Comparison of ENCODE assay signal across 10 cellular contexts in genomic region chr22:39254122-39254521, GRCh38. TPM values are rescaled to one million over a fixed set of nuclear protein-coding genes. Genes with fewer than 3 reads are reported as not detected.
A peak's percentile ranks its signal among the peaks of the same experiment; 100 is the strongest.
DNase-seq lines count a peak whose midpoint lies in the region; FAIRE-seq and TF ChIP-seq lines count a peak whose summit lies in the region.
"Had no signal": no experiment of that assay in that cellular context is flagged by ENCODE, and none has a peak within 500 bp of the region (broad histone marks: within the 10 kb centered on the region; RNA-seq: fewer than 3 reads in every experiment).

No MANE protein-coding gene starts in this region.

- no peak for TF ChIP-seq POLR2A in breast epithelium (IDR thresholded peaks at IDR 0.05)

- peak overlapping the region; percentile 60 for H3K4me2 ChIP-seq in MM.1S (ENCODE audit: low read depth, low read length)
- H3K4me2 ChIP-seq in keratinocyte (ENCODE audit: control insufficient read depth, extremely low read depth, insufficient read depth, low read depth, low read length) = peak overlapping the region; percentile 89

- H3K4me1 ChIP-seq in MM.1S (ENCODE audit: low read length) = peaks cover 43% of the 10 kb centered on the region
- H3K4me1 ChIP-seq in keratinocyte (ENCODE audit: control insufficient read depth, extremely low read depth, insufficient read depth, low read length) = peaks cover 33% of the 10 kb centered on the region
- peaks cover 4 to 46% (median 20%) of the 10 kb centered on the region in 5 donors for H3K4me1 ChIP-seq in subcutaneous abdominal adipose tissue (ENCODE audit: control insufficient read depth in 5 of 5, insufficient read depth in 5 of 5, low read length in 5 of 5)
- H3K4me1 ChIP-seq in breast epithelium = peaks cover 0 to 13% of the 10 kb centered on the region in 2 donors

- H3K9me3 ChIP-seq in MM.1S (replicated peaks; ENCODE audit: insufficient read depth, low read length) (no peaks in the 10 kb centered on the region), keratinocyte (ENCODE audit: control insufficient read depth, low read depth, low read length) (no peaks in the 10 kb centered on the region), subcutaneous abdominal adipose tissue (ENCODE audit: control insufficient read depth in 5 of 5, low read length in 5 of 5) (no peaks in the 10 kb centered on the region), breast epithelium (no peaks in the 10 kb centered on the region)

- TF ChIP-seq CTCF in MM.1S (IDR thresholded peaks at IDR 0.05; ENCODE audit: low read length) = no peak
- no peak for TF ChIP-seq CTCF in keratinocyte (optimal IDR thresholded peaks at IDR 0.05 in 1 of 3, IDR thresholded peaks at IDR 0.05 in 1 of 3, conservative IDR thresholded peaks at IDR 0.05 in 1 of 3; ENCODE audit: extremely low read depth in 1 of 3, insufficient read depth in 2 of 3, low read length in 3 of 3)
- no peak for TF ChIP-seq CTCF in breast epithelium (IDR thresholded peaks at IDR 0.05)

- H3K9me1 ChIP-seq in keratinocyte (ENCODE audit: control insufficient read depth, extremely low read depth, insufficient read depth, low read length) = no peaks in the 10 kb centered on the region

- peak overlapping the region; percentile 60 for H3K9ac ChIP-seq in MM.1S (ENCODE audit: low read length)
- H3K9ac ChIP-seq in keratinocyte (ENCODE audit: control insufficient read depth, extremely low read depth, insufficient read depth, low read length) = peak overlapping the region; percentile 28
- H3K9ac ChIP-seq in subcutaneous abdominal adipose tissue (ENCODE audit: low read length in 5 of 5) = peak overlapping the region in 1 of 5 donors; percentile 10

- H3K9me2 ChIP-seq in MM.1S (replicated peaks; ENCODE audit: insufficient read depth, low read length) = no peaks in the 10 kb centered on the region

- H3K79me2 ChIP-seq in MM.1S (ENCODE audit: low read length) (no peaks in the 10 kb centered on the region), keratinocyte (ENCODE audit: control insufficient read depth, insufficient read depth, low read length) (no peaks in the 10 kb centered on the region)

- H2AFZ ChIP-seq in MM.1S (ENCODE audit: low read length) = no peak overlapping the region
- no peak overlapping the region for H2AFZ ChIP-seq in keratinocyte (ENCODE audit: control insufficient read depth, low read length)

- no peaks in the 10 kb centered on the region for H3K36me3 ChIP-seq in MM.1S (replicated peaks; ENCODE audit: insufficient read depth, low read length)
- H3K36me3 ChIP-seq in keratinocyte (ENCODE audit: control insufficient read depth in 2 of 2, extremely low read depth in 1 of 2, insufficient read depth in 2 of 2, low read length in 2 of 2) = no peaks in the 10 kb centered on the region
- H3K36me3 ChIP-seq in subcutaneous abdominal adipose tissue (ENCODE audit: control insufficient read depth in 5 of 5, insufficient read depth in 5 of 5, low read length in 5 of 5) = no peaks in the 10 kb centered on the region
- H3K36me3 ChIP-seq in breast epithelium = no peaks in the 10 kb centered on the region

- H3K27me3 ChIP-seq in MM.1S (replicated peaks; ENCODE audit: insufficient read depth, low read length) (no peaks in the 10 kb centered on the region), keratinocyte (ENCODE audit: control insufficient read depth, extremely low read depth, insufficient read depth, low read length) (peaks cover 14% of the 10 kb centered on the region), subcutaneous abdominal adipose tissue (ENCODE audit: control insufficient read depth in 5 of 5, insufficient read depth in 4 of 5, low read length in 5 of 5) (peaks cover 4 to 48% (median 16%) of the 10 kb centered on the region in 5 donors), breast epithelium (no peaks in the 10 kb centered on the region)

- no peak for FAIRE-seq in keratinocyte (lab: Jason Lieb, UNC)

- H3K27ac ChIP-seq in MM.1S (ENCODE audit: low read length) (peak overlapping the region; percentile 49), keratinocyte (ENCODE audit: control insufficient read depth, insufficient read depth, low read length) (peak overlapping the region; percentile 69), subcutaneous abdominal adipose tissue (ENCODE audit: low read depth, low read length) (peak overlapping the region; percentile 57), breast epithelium (peak overlapping the region in 1 of 2 donors; percentile 70)

- H3K4me3 ChIP-seq in MM.1S (ENCODE audit: low read length) = no peak overlapping the region
- H3K4me3 ChIP-seq in keratinocyte (ENCODE audit: control insufficient read depth in 2 of 3, extremely low read depth in 1 of 3, insufficient read depth in 2 of 3, low read depth in 1 of 3, low read length in 3 of 3) = peak overlapping the region in 1 of 3 experiments; percentile 19
- H3K4me3 ChIP-seq in subcutaneous abdominal adipose tissue (ENCODE audit: low read depth in 1 of 5, low read length in 5 of 5) = peak overlapping the region in 1 of 5 donors; percentile 29
- no peak overlapping the region for H3K4me3 ChIP-seq in breast epithelium

- no peaks in the 10 kb centered on the region for H3F3A ChIP-seq in MM.1S (ENCODE audit: insufficient read depth, low read length)

- H4K20me1 ChIP-seq in MM.1S (ENCODE audit: insufficient read depth, low read length) = no peaks in the 10 kb centered on the region
- no peaks in the 10 kb centered on the region for H4K20me1 ChIP-seq in keratinocyte (ENCODE audit: control insufficient read depth, extremely low read depth, insufficient read depth, low read length)

- DNase-seq in MM.1S (no peak), astrocyte of the hippocampus (ENCODE audit: low read depth, low spot score) (peak; percentile 33), keratinocyte (ENCODE audit: low read depth, low spot score) (no peak), pons (ENCODE audit: low spot score) (no peak), breast epithelium (ENCODE audit: low spot score in 2 of 2) (no peak), MV-4-11 (lab: John Stamatoyannopoulos, UW) (no peak)
- DNase-seq in activated naive CD4-positive, alpha-beta T cell treated with anti-CD3 and anti-CD28 coated beads, Interleukin-2, amount 50 U/mL, for 16 hours = no peak
- DNase-seq: activated CD8-positive, alpha-beta memory T cell treated with anti-CD3 and anti-CD28 coated beads for 24 hours; NCI-H1930 had no signal

- dilution Hi-C loops in keratinocyte (cut with MboI; ENCODE audit: extremely low pct_ligation_motif_present, low sequenced_read_pairs) = no loop called here

- intact Hi-C loops in breast epithelium (cut with DNase I; ENCODE audit: low total_unique reads) = no loop called here

RNA-seq across cellular contexts. Expression of gene PDGFB, which starts 9.3 kb away (rescaled TPM):
- 4.3 to 10.3 TPM (median 6.0 TPM) in 3 replicates for polyA plus RNA-seq in keratinocyte
- 4.1 TPM for polyA plus RNA-seq in keratinocyte (2011; ENCODE audit: low read depth)
- polyA plus RNA-seq in keratinocyte (2011; cell fraction: cytosol; rRNA removed) = 5.7 and 7.5 TPM in 2 replicates
- polyA plus RNA-seq in keratinocyte (2011; cell fraction: nucleus; rRNA removed) = 13.7 and 15.8 TPM in 2 replicates
- 2.2 and 8.5 TPM in 2 replicates for polyA plus RNA-seq in keratinocyte (2012; ENCODE audit: low replicate concordance)
- polyA minus RNA-seq in keratinocyte = 4.4 to 17.7 TPM (median 4.6 TPM) in 3 replicates
- 9.4 TPM for polyA minus RNA-seq in keratinocyte (2011; cell fraction: cytosol; rRNA and poly(A)+ RNA removed)
- polyA minus RNA-seq in keratinocyte (2011; cell fraction: nucleus; rRNA and poly(A)+ RNA removed) = 9.4 and 9.9 TPM in 2 replicates
- 10 to 100 TPM in 1 of 3 donors, 1 to 10 TPM in 2; 5.3 to 11.1 (median 8.5) TPM for total RNA-seq in breast epithelium
